In the genomic region with DNA sequence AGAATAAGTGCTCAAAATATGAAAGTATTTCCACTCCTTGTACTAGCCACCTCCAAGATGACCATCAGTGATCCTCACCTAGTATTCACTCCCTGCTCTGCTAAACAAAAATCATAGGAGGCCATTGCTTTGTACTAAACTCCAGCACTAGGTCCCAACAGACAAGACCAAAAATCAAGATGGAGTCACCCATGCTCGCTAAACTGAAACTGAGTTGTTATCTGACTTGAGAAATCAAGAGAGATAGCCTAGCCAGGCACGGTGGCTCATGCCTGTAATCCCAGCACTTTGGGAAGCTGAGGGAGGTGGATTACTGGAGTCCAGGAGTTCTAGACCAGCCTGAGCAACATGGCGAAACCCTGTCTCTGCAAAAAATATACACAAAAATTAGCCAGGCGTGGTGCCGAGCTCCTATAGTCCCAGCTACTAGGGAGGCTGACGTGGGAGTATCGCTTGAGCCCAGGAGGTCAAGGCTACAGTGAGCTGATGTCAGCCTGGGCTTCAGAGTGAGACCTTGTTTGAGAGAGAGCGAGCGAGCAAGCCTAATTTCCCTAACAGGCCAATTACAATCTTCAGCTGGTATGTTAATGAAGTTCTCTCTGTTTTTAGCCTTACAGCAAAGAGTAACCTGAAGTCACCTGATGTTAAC, we compare ENCODE assay signal across 2 cellular contexts.
TF ChIP-seq lines count a peak whose summit lies in the region.

No MANE protein-coding gene starts in this region.

TF ChIP-seq in GM23338, 12 proteins besides CTCF, POLR2A, EP300 and RAD21 (continues in another document):
- no peak for TF ChIP-seq EZH2 (IDR thresholded peaks at IDR 0.05; ENCODE audit: low read depth, unreplicated experiment)
- TF ChIP-seq ZNF114 (CRISPR knock-in tag; IDR thresholded peaks at IDR 0.05): no peak
- no peak for TF ChIP-seq POLR2AphosphoS5 (IDR thresholded peaks at IDR 0.05; ENCODE audit: low read depth)
- TF ChIP-seq, protein P1, sequence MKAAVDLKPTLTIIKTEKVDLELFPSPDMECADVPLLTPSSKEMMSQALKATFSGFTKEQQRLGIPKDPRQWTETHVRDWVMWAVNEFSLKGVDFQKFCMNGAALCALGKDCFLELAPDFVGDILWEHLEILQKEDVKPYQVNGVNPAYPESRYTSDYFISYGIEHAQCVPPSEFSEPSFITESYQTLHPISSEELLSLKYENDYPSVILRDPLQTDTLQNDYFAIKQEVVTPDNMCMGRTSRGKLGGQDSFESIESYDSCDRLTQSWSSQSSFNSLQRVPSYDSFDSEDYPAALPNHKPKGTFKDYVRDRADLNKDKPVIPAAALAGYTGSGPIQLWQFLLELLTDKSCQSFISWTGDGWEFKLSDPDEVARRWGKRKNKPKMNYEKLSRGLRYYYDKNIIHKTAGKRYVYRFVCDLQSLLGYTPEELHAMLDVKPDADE (IDR thresholded peaks at IDR 0.05): no peak
- TF ChIP-seq CREB1 (CRISPR knock-in tag; IDR thresholded peaks at IDR 0.05; ENCODE audit: low read depth): no peak
- TF ChIP-seq JUNB (IDR thresholded peaks at IDR 0.05; ENCODE audit: unreplicated experiment): no peak
- TF ChIP-seq EZH2phosphoT487 (IDR thresholded peaks at IDR 0.05; ENCODE audit: unreplicated experiment): no peak
- no peak for TF ChIP-seq REST (IDR thresholded peaks at IDR 0.05; ENCODE audit: unreplicated experiment)
- no peak for TF ChIP-seq ZNF331 (CRISPR knock-in tag; IDR thresholded peaks at IDR 0.05; ENCODE audit: low read depth)
- no peak for TF ChIP-seq STAT1 (IDR thresholded peaks at IDR 0.05; ENCODE audit: unreplicated experiment)
- no peak for TF ChIP-seq NANOG (IDR thresholded peaks at IDR 0.05; ENCODE audit: borderline replicate concordance)

TF ChIP-seq in H1, 55 proteins besides CTCF, POLR2A, EP300 and RAD21:
- TF ChIP-seq, protein P2, sequence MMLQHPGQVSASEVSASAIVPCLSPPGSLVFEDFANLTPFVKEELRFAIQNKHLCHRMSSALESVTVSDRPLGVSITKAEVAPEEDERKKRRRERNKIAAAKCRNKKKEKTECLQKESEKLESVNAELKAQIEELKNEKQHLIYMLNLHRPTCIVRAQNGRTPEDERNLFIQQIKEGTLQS (IDR thresholded peaks at IDR 0.05; ENCODE audit: insufficient read depth, low read depth, low read length): no peak
- no peak for TF ChIP-seq TBP (IDR thresholded peaks at IDR 0.05; ENCODE audit: low read depth, low read length)
- no peak for TF ChIP-seq MAFK (IDR thresholded peaks at IDR 0.05; ENCODE audit: low read depth, low read length)
- no peak for TF ChIP-seq KDM4A (IDR thresholded peaks at IDR 0.05; ENCODE audit: low read depth, low read length, severe bottlenecking)
- no peak for TF ChIP-seq ZNF274 (IDR thresholded peaks at IDR 0.05; ENCODE audit: borderline replicate concordance, extremely low read depth, low read length)
- no peak for TF ChIP-seq ATF2 (IDR thresholded peaks at IDR 0.05; ENCODE audit: low read length)
- TF ChIP-seq JUND (IDR thresholded peaks at IDR 0.05; ENCODE audit: low read length): no peak
- no peak for TF ChIP-seq YY1 (IDR thresholded peaks at IDR 0.05; ENCODE audit: low read depth, low read length)
- no peak for TF ChIP-seq E2F6 (IDR thresholded peaks at IDR 0.05)
- no peak for TF ChIP-seq TCF12 (IDR thresholded peaks at IDR 0.05; ENCODE audit: low read depth, low read length)
- TF ChIP-seq SAP30 (IDR thresholded peaks at IDR 0.05; ENCODE audit: insufficient read depth, insufficient replicate concordance, low read length): no peak
- TF ChIP-seq BCL11A (IDR thresholded peaks at IDR 0.05; ENCODE audit: low read depth in 2 of 2, low read length in 2 of 2): no peak
- TF ChIP-seq CHD1 (IDR thresholded peaks at IDR 0.05; ENCODE audit: low read depth, low read length): no peak
- TF ChIP-seq PHF8 (conservative IDR thresholded peaks at IDR 0.05; ENCODE audit: low read depth, low read length): no peak
- TF ChIP-seq HDAC2 (IDR thresholded peaks at IDR 0.05; ENCODE audit: borderline replicate concordance in 1 of 2, low read depth in 2 of 2, low read length in 2 of 2): no peak
- TF ChIP-seq RFX5 (IDR thresholded peaks at IDR 0.05; ENCODE audit: borderline replicate concordance, low read depth, low read length): no peak
- no peak for TF ChIP-seq POLR2AphosphoS5 (IDR thresholded peaks at IDR 0.05; ENCODE audit: low read depth, low read length)
- TF ChIP-seq TAF7 (optimal IDR thresholded peaks at IDR 0.05; ENCODE audit: borderline replicate concordance, low read depth, low read length): no peak
- TF ChIP-seq EZH2 (IDR thresholded peaks at IDR 0.05; ENCODE audit: low read depth, low read length, severe bottlenecking): no peak
TF ChIP-seq in H1: peak in this region for 0.
